26 cellular contexts compared by ENCODE assay signal in genomic region chr2:2326053-2326452, GRCh38. TPM values are rescaled to one million over a fixed set of nuclear protein-coding genes. Genes with fewer than 3 reads are reported as not detected.
DNase-seq lines count a peak whose midpoint lies in the region; ATAC-seq and TF ChIP-seq lines count a peak whose summit lies in the region.
"Had no signal": no experiment of that assay in that cellular context is flagged by ENCODE, and none has a peak within 500 bp of the region (broad histone marks: within the 10 kb centered on the region; RNA-seq: fewer than 3 reads in every experiment).

No MANE protein-coding gene starts in this region.

- POLR2A ChIA-PET in Caco-2 (lab: Charles Lee) = no interaction called here

- no peaks in the 10 kb centered on the region for H3K9me3 ChIP-seq in Caco-2
- H3K9me3 ChIP-seq: A549, heart right ventricle, Peyer's patch, SJSA1, upper lobe of left lung had no signal

- peak overlapping the region; percentile 57 for H3K4me3 Mint-ChIP-seq in glutamatergic neuron (ENCODE audit: unreplicated experiment)
- no peak overlapping the region for H3K4me3 Mint-ChIP-seq in Caco-2 (ENCODE audit: unreplicated experiment)
- H3K4me3 Mint-ChIP-seq: activated CD4-positive, alpha-beta T cell treated with anti-CD3 and anti-CD28 coated beads for 36 hours; B cell; T-helper 1 cell treated with Interleukin-12 subunit alpha and Interleukin-12 subunit beta and Interleukin-4 antibody, amounts not matched to agents 30 μg/mL and 1 μg/mL, for 36 hours had no signal

- H3K27me3 Mint-ChIP-seq in glutamatergic neuron (ENCODE audit: unreplicated experiment) (peaks cover 2% of the 10 kb centered on the region), Caco-2 (ENCODE audit: insufficient read depth, unreplicated experiment) (peaks cover 3% of the 10 kb centered on the region)
- H3K27me3 Mint-ChIP-seq: activated CD4-positive, alpha-beta T cell treated with anti-CD3 and anti-CD28 coated beads for 36 hours; B cell had no signal

- H3K4me3 ChIP-seq in Caco-2 (ENCODE audit: low read depth, low read length) = no peak overlapping the region
- H3K4me3 ChIP-seq: A549, GM12878, heart right ventricle, Peyer's patch, SJSA1, upper lobe of left lung had no signal

- CTCF ChIA-PET in Caco-2 (lab: Charles Lee) = no interaction called here

- no peaks in the 10 kb centered on the region for H3K4me1 ChIP-seq in Caco-2
- H3K4me1 ChIP-seq: A549, heart right ventricle, Peyer's patch, SJSA1, upper lobe of left lung had no signal

- TF ChIP-seq CTCF in glutamatergic neuron (IDR thresholded peaks at IDR 0.05; ENCODE audit: partially characterized antibody, unreplicated experiment) (no peak), Caco-2 (IDR thresholded peaks at IDR 0.05; ENCODE audit: insufficient read depth in 1 of 2, low read depth in 1 of 2, low read length in 1 of 2, severe bottlenecking in 1 of 2, unreplicated experiment in 1 of 2) (no peak)

- intact Hi-C loops in Caco-2 (cut with micrococcal nuclease; ENCODE audit: unreplicated experiment) = no loop called here

- DNase-seq in NCI-H2107 treated with DMSO at 0.1 percent for 48 hours (lab: John Stamatoyannopoulos, UW; ENCODE audit: unreplicated experiment) (peak; percentile 56), NCI-H2107 (lab: John Stamatoyannopoulos, UW) (no peak), G401 (ENCODE audit: low spot score) (peak; percentile 78), NCI-H748 (lab: John Stamatoyannopoulos, UW; ENCODE audit: unreplicated experiment) (peak; percentile 73), glutamatergic neuron (no peak), Caco-2 (no peak)
- no peak for DNase-seq in stimulated activated CD4-positive, alpha-beta T cell treated with anti-CD3 and anti-CD28 coated beads, Interleukin-12 subunit alpha, Interleukin-12 subunit beta, amount 100 ng/mL, for 4 hours
- DNase-seq: activated CD4-positive, alpha-beta T cell treated with anti-CD3 and anti-CD28 coated beads for 36 hours; activated CD8-positive, alpha-beta memory T cell treated with anti-CD3 and anti-CD28 coated beads for 24 hours; activated gamma-delta T cell; activated T-cell treated with anti-CD3 and anti-CD28 coated beads, Interleukin-2, amount 50 U/mL, for 1 hour; heart right ventricle; KG1; left cardiac atrium; mesendoderm; MM.1S; Peyer's patch; upper lobe of left lung had no signal

- in situ Hi-C loops in G401 (cut with HindIII; ENCODE audit: low sequenced_read_pairs) = no loop called here

- H3K9me3 Mint-ChIP-seq in glutamatergic neuron (ENCODE audit: unreplicated experiment) (peaks cover 8% of the 10 kb centered on the region), Caco-2 (ENCODE audit: unreplicated experiment) (no peaks in the 10 kb centered on the region)
- H3K9me3 Mint-ChIP-seq: T-helper 1 cell treated with Interleukin-12 subunit alpha and Interleukin-12 subunit beta and Interleukin-4 antibody, amounts not matched to agents 30 μg/mL and 1 μg/mL, for 36 hours had no signal

- H3K36me3 ChIP-seq in Caco-2 (ENCODE audit: control insufficient read depth, insufficient read depth, low read length) = no peaks in the 10 kb centered on the region
- H3K36me3 ChIP-seq: heart right ventricle, Peyer's patch, SJSA1, upper lobe of left lung had no signal

- no TSS peak for BruUV-seq in Caco-2 (replicated peaks; lab: Mats Ljungman, UMichigan)

- H3K36me3 Mint-ChIP-seq in glutamatergic neuron (ENCODE audit: unreplicated experiment) = no peaks in the 10 kb centered on the region
- no peaks in the 10 kb centered on the region for H3K36me3 Mint-ChIP-seq in Caco-2 (ENCODE audit: insufficient read depth, unreplicated experiment)

- H3K4me1 Mint-ChIP-seq in glutamatergic neuron (ENCODE audit: low read depth, unreplicated experiment) (peaks cover 34% of the 10 kb centered on the region), Caco-2 (ENCODE audit: low read depth, unreplicated experiment) (no peaks in the 10 kb centered on the region)
- H3K4me1 Mint-ChIP-seq: activated CD4-positive, alpha-beta T cell treated with anti-CD3 and anti-CD28 coated beads for 36 hours; B cell had no signal

- H3K27ac Mint-ChIP-seq in glutamatergic neuron (ENCODE audit: unreplicated experiment) (no peak overlapping the region), Caco-2 (ENCODE audit: unreplicated experiment) (no peak overlapping the region)
- H3K27ac Mint-ChIP-seq: activated CD4-positive, alpha-beta T cell treated with anti-CD3 and anti-CD28 coated beads for 36 hours; B cell; T-helper 1 cell treated with Interleukin-12 subunit alpha and Interleukin-12 subunit beta and Interleukin-4 antibody, amounts not matched to agents 30 μg/mL and 1 μg/mL, for 36 hours had no signal

- no peaks in the 10 kb centered on the region for H3K27me3 ChIP-seq in Caco-2 (replicated peaks; ENCODE audit: control insufficient read depth, insufficient read depth, low read length)
- H3K27me3 ChIP-seq: Peyer's patch, SJSA1, upper lobe of left lung had no signal

- no peak for ATAC-seq in HG02884 (IDR thresholded peaks at IDR 0.05; ENCODE audit: unreplicated experiment)
- ATAC-seq: A549; activated CD4-positive, alpha-beta T cell treated with anti-CD3 and anti-CD28 coated beads for 36 hours; GM12878; heart right ventricle; left cardiac atrium had no signal

RNA-seq across cellular contexts. Expression of gene MYT1L, which starts 5.0 kb away (rescaled TPM):
- total RNA-seq in G401 (2014; rRNA removed; shearing (Covaris generic)) = not detected in 2 replicates
- total RNA-seq in glutamatergic neuron (ENCODE audit: unreplicated experiment) (66.8 TPM), Caco-2 (2022) (not detected in 2 replicates)
- total RNA-seq: activated CD4-positive, alpha-beta T cell treated with anti-CD3 and anti-CD28 coated beads for 36 hours; B cell; epithelial cell of proximal tubule; GM12878; heart right ventricle; left cardiac atrium; subcutaneous adipose tissue had no signal

Comparison
In these comparisons a context has a peak if more than half of its experiments do, and no peak if none do; other contexts are left out.
1. DNase-seq: peak in NCI-H2107 treated with DMSO at 0.1 percent for 48 hours (single experiment), G401 (single experiment) and NCI-H748 (single experiment); none in NCI-H2107 (single experiment), glutamatergic neuron (single experiment), Caco-2 (0 of 2) and stimulated activated CD4-positive, alpha-beta T cell treated with anti-CD3 and anti-CD28 coated beads, Interleukin-12 subunit alpha, Interleukin-12 subunit beta, amount 100 ng/mL, for 4 hours (single experiment).
2. RNA of gene MYT1L, which starts 5.0 kb away (total RNA-seq): 66.8 TPM in glutamatergic neuron (single experiment); not detected in G401 and not detected in Caco-2; every median in the first group is over 10 times any median in the second.